ENCODE assay signal across 25 cellular contexts in genomic region chr15:98403169-98403568, GRCh38.
"Had no signal": no experiment of that assay in that cellular context is flagged by ENCODE, and none has a peak within 500 bp of the region (broad histone marks: within the 10 kb centered on the region; RNA-seq: fewer than 3 reads in every experiment).

No MANE protein-coding gene starts in this region.

- ATAC-seq: effector memory CD8-positive, alpha-beta T cell; esophagus mucosa; foreskin keratinocyte; gastrocnemius medialis; gastroesophageal sphincter; heart left ventricle; heart right ventricle had no signal

- DNase-seq: colonic mucosa; cortex of kidney; dermis blood vessel endothelial cell; dorsolateral prefrontal cortex; effector CD4-positive, alpha-beta T cell; effector CD8-positive, alpha-beta T cell; effector memory CD4-positive, alpha-beta T cell; effector memory CD8-positive, alpha-beta T cell; erythroblast; esophagus squamous epithelium; foreskin fibroblast; foreskin keratinocyte; foreskin melanocyte; gastrocnemius medialis; glutamatergic neuron; head of caudate nucleus; heart left ventricle; heart right ventricle had no signal

- H3K9me3 ChIP-seq: colonic mucosa, esophagus muscularis mucosa, esophagus squamous epithelium, gastrocnemius medialis, gastroesophageal sphincter, heart left ventricle, heart right ventricle had no signal

- H3K27me3 Mint-ChIP-seq: dendritic cell treated with granulocyte-macrophage colony-stimulating factor and Interleukin-4, amounts not matched to agents 40 ng/mL and 50 ng/mL, for 4 days had no signal

- H3K36me3 ChIP-seq: colonic mucosa, esophagus muscularis mucosa, esophagus squamous epithelium, gastrocnemius medialis, gastroesophageal sphincter, heart left ventricle, heart right ventricle had no signal

- H3K4me3 ChIP-seq: colonic mucosa, coronary artery, dorsolateral prefrontal cortex, esophagus muscularis mucosa, esophagus squamous epithelium, gastrocnemius medialis, gastroesophageal sphincter, heart left ventricle, heart right ventricle had no signal

- H3K27me3 ChIP-seq: colonic mucosa, esophagus muscularis mucosa, foreskin keratinocyte, gastrocnemius medialis, gastroesophageal sphincter had no signal

- H3K27ac ChIP-seq: colonic mucosa, coronary artery, dorsolateral prefrontal cortex, epithelial cell of prostate, esophagus muscularis mucosa, esophagus squamous epithelium, foreskin keratinocyte, gastrocnemius medialis, gastroesophageal sphincter, heart left ventricle, heart right ventricle had no signal

- H3K27ac Mint-ChIP-seq: dendritic cell treated with granulocyte-macrophage colony-stimulating factor and Interleukin-4, amounts not matched to agents 40 ng/mL and 50 ng/mL, for 4 days; effector memory CD8-positive, alpha-beta T cell; endodermal cell had no signal

- H3K9me3 Mint-ChIP-seq: dendritic cell treated with granulocyte-macrophage colony-stimulating factor and Interleukin-4, amounts not matched to agents 40 ng/mL and 50 ng/mL, for 4 days; effector memory CD8-positive, alpha-beta T cell had no signal

- H3K4me1 Mint-ChIP-seq: endodermal cell had no signal

- H3K4me1 ChIP-seq: colonic mucosa, esophagus squamous epithelium, foreskin keratinocyte, gastrocnemius medialis, heart left ventricle, heart right ventricle had no signal

- H3K4me3 Mint-ChIP-seq: dendritic cell treated with granulocyte-macrophage colony-stimulating factor and Interleukin-4, amounts not matched to agents 40 ng/mL and 50 ng/mL, for 4 days; effector memory CD8-positive, alpha-beta T cell; endodermal cell had no signal
